13 cellular contexts compared by ENCODE assay signal in genomic region chr20:20492521-20493334, GRCh38.
A peak's percentile ranks its signal among the peaks of the same experiment; 100 is the strongest.
DNase-seq lines count a peak whose midpoint lies in the region; FAIRE-seq and TF ChIP-seq lines count a peak whose summit lies in the region.
"Had no signal": no experiment of that assay in that cellular context is flagged by ENCODE, and none has a peak within 500 bp of the region (broad histone marks: within the 10 kb centered on the region; RNA-seq: fewer than 3 reads in every experiment).

No MANE protein-coding gene starts in this region.

- H3K27ac ChIP-seq in endothelial cell of umbilical vein (ENCODE audit: insufficient read depth, low read depth, low read length) (peak overlapping the region; percentile 15), ascending aorta (no peak overlapping the region)
- H3K27ac ChIP-seq: 22Rv1, heart left ventricle, neutrophil, PC-9 had no signal

- H3K27me3 ChIP-seq in endothelial cell of umbilical vein (ENCODE audit: control insufficient read depth in 2 of 2, insufficient read depth in 2 of 2, low read length in 2 of 2) (no peaks in the 10 kb centered on the region), ascending aorta (no peaks in the 10 kb centered on the region)
- H3K27me3 ChIP-seq: heart left ventricle, neutrophil had no signal

- no TSS peak for BruUV-seq in endothelial cell of umbilical vein (replicated peaks; lab: Mats Ljungman, UMichigan)

- TF ChIP-seq POLR2A in endothelial cell of umbilical vein (IDR thresholded peaks at IDR 0.05; ENCODE audit: low read depth, low read length) = no peak

- dilution Hi-C loops in endothelial cell of umbilical vein (cut with MboI; ENCODE audit: extremely low pct_ligation_motif_present, low sequenced_read_pairs) = no loop called here

- H4K20me1 ChIP-seq in endothelial cell of umbilical vein (replicated peaks; ENCODE audit: control insufficient read depth, extremely low read depth, insufficient read depth, low read length) = no peaks in the 10 kb centered on the region

- CTCF ChIA-PET in endothelial cell of umbilical vein (lab: Charles Lee) = interaction anchor here (0.9 to 1.2 kb wide), 3 partner anchors 9 to 18 kb away, joined by 3 to 4 read pairs (median 3); no protein-coding TSS in a partner anchor

- DNase-seq in DMS 273 (lab: John Stamatoyannopoulos, UW; ENCODE audit: unreplicated experiment) (peak; percentile 62), DMS 273 treated with DMSO at 0.1 percent for 48 hours (lab: John Stamatoyannopoulos, UW) (no peak), NCI-H69 (lab: John Stamatoyannopoulos, UW) (peak; percentile 99), endothelial cell of umbilical vein (ENCODE audit: low read depth, low spot score) (peak; percentile 69), pons (ENCODE audit: low spot score) (peak; percentile 96), HFFc6 (no peak), ascending aorta (ENCODE audit: low spot score in 2 of 2) (no peak), NOMO-1 (lab: John Stamatoyannopoulos, UW; ENCODE audit: unreplicated experiment in 2 of 2) (no peak)
- DNase-seq: GDM1, heart left ventricle, PC-9 had no signal

- H3K4me3 ChIP-seq in endothelial cell of umbilical vein (replicated peaks in 1 of 3; ENCODE audit: insufficient read depth in 1 of 3, low read depth in 1 of 3, low read length in 3 of 3) = no peak overlapping the region
- no peak overlapping the region for H3K4me3 ChIP-seq in ascending aorta
- H3K4me3 ChIP-seq: heart left ventricle, PC-9 had no signal

- no peaks in the 10 kb centered on the region for H3K9me3 ChIP-seq in endothelial cell of umbilical vein (replicated peaks; ENCODE audit: control insufficient read depth, insufficient read depth, low read length)
- no peaks in the 10 kb centered on the region for H3K9me3 ChIP-seq in ascending aorta
- H3K9me3 ChIP-seq: heart left ventricle, neutrophil had no signal

- H3K27ac Mint-ChIP-seq in HFFc6 = no peak overlapping the region

- H3K4me1 ChIP-seq in endothelial cell of umbilical vein (ENCODE audit: control insufficient read depth, extremely low read depth, insufficient read depth, low read length) = peaks cover 4% of the 10 kb centered on the region
- H3K4me1 ChIP-seq in ascending aorta = no peaks in the 10 kb centered on the region
- H3K4me1 ChIP-seq: heart left ventricle had no signal

- peaks cover 55% of the 10 kb centered on the region for H3K4me1 Mint-ChIP-seq in HFFc6 (ENCODE audit: low read depth)

- POLR2A ChIA-PET in endothelial cell of umbilical vein (lab: Charles Lee) = no interaction called here

- no peak for TF ChIP-seq CTCF in endothelial cell of umbilical vein (IDR thresholded peaks at IDR 0.05; ENCODE audit: extremely low read depth in 1 of 2, insufficient read depth in 1 of 2, low read depth in 1 of 2, low read length in 2 of 2)
- no peak for TF ChIP-seq CTCF in HFFc6 (IDR thresholded peaks at IDR 0.05)
- no peak for TF ChIP-seq CTCF in ascending aorta (IDR thresholded peaks at IDR 0.05)

- H3K36me3 ChIP-seq in endothelial cell of umbilical vein (ENCODE audit: control insufficient read depth in 2 of 2, extremely low read depth in 1 of 2, insufficient read depth in 2 of 2, low read length in 2 of 2) = peaks cover 3 to 5% of the 10 kb centered on the region in 2 experiments
- H3K36me3 ChIP-seq in ascending aorta = peaks cover 9 to 25% of the 10 kb centered on the region in 2 donors

- H3K79me2 ChIP-seq in endothelial cell of umbilical vein (ENCODE audit: control insufficient read depth, insufficient read depth, low read length) = no peaks in the 10 kb centered on the region

- FAIRE-seq in endothelial cell of umbilical vein (lab: Jason Lieb, UNC) = peak; percentile 53

- no peaks in the 10 kb centered on the region for H3K27me3 Mint-ChIP-seq in HFFc6 (ENCODE audit: insufficient read depth)

- no peak overlapping the region for H3K4me3 Mint-ChIP-seq in HFFc6

- H3K9me3 Mint-ChIP-seq in HFFc6 = no peaks in the 10 kb centered on the region

- no peak overlapping the region for H2AFZ ChIP-seq in endothelial cell of umbilical vein (ENCODE audit: low read depth, low read length)
- H2AFZ ChIP-seq: PC-9 had no signal

- H3K4me2 ChIP-seq in endothelial cell of umbilical vein (ENCODE audit: insufficient read depth, low read length) = peak overlapping the region; percentile 4
- H3K4me2 ChIP-seq: PC-9 had no signal

- intact Hi-C loops in endothelial cell of umbilical vein (cut with micrococcal nuclease) (no loop called here), ascending aorta (cut with DNase I) (no loop called here)

- H3K9me1 ChIP-seq in endothelial cell of umbilical vein (replicated peaks; ENCODE audit: control insufficient read depth, extremely low read depth, insufficient read depth, low read length) = no peaks in the 10 kb centered on the region

- H3K36me3 Mint-ChIP-seq in HFFc6 (ENCODE audit: low read depth) = no peaks in the 10 kb centered on the region

- peak overlapping the region; percentile 24 for H3K9ac ChIP-seq in endothelial cell of umbilical vein (replicated peaks; ENCODE audit: extremely low read depth, insufficient read depth, low read length)

TF ChIP-seq in endothelial cell of umbilical vein, 7 proteins besides CTCF, POLR2A, EP300 and RAD21:
- TF ChIP-seq MAX (IDR thresholded peaks at IDR 0.05; ENCODE audit: insufficient read depth, insufficient read length) = no peak
- TF ChIP-seq MYC (IDR thresholded peaks at IDR 0.05; ENCODE audit: low read depth, low read length) = no peak
- no peak for TF ChIP-seq GATA2 (IDR thresholded peaks at IDR 0.05; ENCODE audit: insufficient read depth, insufficient read length, low read depth, low read length)
- TF ChIP-seq EZH2 (IDR thresholded peaks at IDR 0.05; ENCODE audit: borderline replicate concordance, low read depth, low read length, severe bottlenecking) = no peak
- no peak for TF ChIP-seq JUN (IDR thresholded peaks at IDR 0.05; ENCODE audit: borderline replicate concordance, insufficient read depth, insufficient read length, low read depth)
- no peak for TF ChIP-seq FOS (IDR thresholded peaks at IDR 0.05; ENCODE audit: borderline replicate concordance, insufficient read depth, low read length)
- no peak for TF ChIP-seq POLR2AphosphoS5 (IDR thresholded peaks at IDR 0.05; ENCODE audit: insufficient read depth, low read depth, low read length)

Comparison
In these comparisons a context has a peak if more than half of its experiments do, and no peak if none do; other contexts are left out.
1. DNase-seq: peak in DMS 273 (single experiment), NCI-H69 (single experiment), endothelial cell of umbilical vein (single experiment) and pons (single experiment); none in DMS 273 treated with DMSO at 0.1 percent for 48 hours (single experiment), HFFc6 (single experiment), ascending aorta (0 of 2) and NOMO-1 (0 of 2).